9 cellular contexts compared by ENCODE assay signal in the genomic region with DNA sequence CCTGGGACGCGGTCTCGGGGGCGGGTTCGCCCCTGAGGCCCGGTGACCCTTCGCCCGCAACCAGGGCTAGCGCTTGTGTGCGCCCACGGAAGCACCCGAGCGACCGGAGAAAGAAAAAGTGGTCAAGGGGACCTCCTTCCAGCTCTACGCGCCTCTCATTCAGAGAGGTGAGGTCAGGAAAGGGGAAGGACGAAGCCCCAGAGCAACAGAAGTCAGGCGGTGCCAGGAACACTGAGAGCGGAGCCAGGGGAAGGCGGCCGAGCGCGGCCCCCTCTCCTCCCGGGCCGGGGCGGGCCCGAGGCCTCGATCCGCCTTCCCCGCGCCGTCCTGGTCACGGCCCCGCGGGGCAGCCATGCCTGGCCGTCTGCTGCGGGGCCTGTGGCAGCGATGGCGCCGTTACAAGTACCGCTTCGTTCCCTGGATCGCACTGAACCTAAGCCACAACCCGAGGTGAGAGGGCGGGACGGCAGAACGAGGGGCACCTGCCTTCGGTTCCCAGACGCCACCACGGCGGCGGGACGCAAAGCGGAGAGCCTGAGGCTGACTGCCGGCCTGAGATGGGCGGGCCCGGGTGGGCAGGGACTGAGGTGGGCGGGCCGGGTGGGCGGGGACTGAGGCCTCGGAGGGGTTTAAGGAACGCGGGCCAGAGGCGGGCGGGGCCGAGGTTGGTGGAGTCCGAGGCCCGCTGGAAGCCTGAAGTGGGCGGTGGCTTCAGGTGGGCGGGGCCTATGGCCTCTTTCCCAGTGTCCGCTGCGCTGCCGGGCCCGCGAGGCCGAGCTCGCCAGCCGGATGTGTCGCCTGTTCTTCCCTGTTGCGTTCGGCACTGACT. TPM values are rescaled to one million over a fixed set of nuclear protein-coding genes. Genes with fewer than 3 reads are reported as not detected.
A peak's percentile ranks its signal among the peaks of the same experiment; 100 is the strongest.
DNase-seq lines count a peak whose midpoint lies in the region; ATAC-seq, FAIRE-seq and TF ChIP-seq lines count a peak whose summit lies in the region.
"Had no signal": no experiment of that assay in that cellular context is flagged by ENCODE, and none has a peak within 500 bp of the region (broad histone marks: within the 10 kb centered on the region; RNA-seq: fewer than 3 reads in every experiment).

SETD9 (plus strand) TSS at position 303 of the 829 bp plus-strand sequence; CDS start at position 353, 50 bp downstream.

- intact Hi-C loops in kidney (cut with DNase I) = no loop called here

- DNase-seq in AG20443 (ENCODE audit: low spot score) (peak; percentile 99), NCI-H446 treated with DMSO at 0.1 percent for 48 hours (lab: John Stamatoyannopoulos, UW) (peak; percentile 92), cerebellum (ENCODE audit: low spot score) (peak; percentile 97), kidney (peak; percentile 100)
- DNase-seq in activated CD4-positive, alpha-beta T cell treated with anti-CD3 and anti-CD28 coated beads for 24 hours (ENCODE audit: low read depth in 2 of 2) = peak; percentile 85 to 94
- peak; percentile 74 to 80 for DNase-seq in stimulated activated CD4-positive, alpha-beta T cell treated with anti-CD3 and anti-CD28 coated beads, Interleukin-15, amount 100 ng/mL, for 1 hour (ENCODE audit: low read depth in 1 of 2, low spot score in 1 of 2)

- TF ChIP-seq POLR2A in GM19099 (IDR thresholded peaks at IDR 0.05; ENCODE audit: extremely low read depth, insufficient read length, low read depth) = peak; percentile 98

- H3K4me3 ChIP-seq in kidney (ENCODE audit: low read length in 2 of 2) = peak within 1 kb of the TSS; percentile 93 to 94
- H3K4me3 ChIP-seq: SK-N-MC had no signal

- H3K36me3 ChIP-seq in kidney (ENCODE audit: control insufficient read depth in 1 of 2, insufficient read depth in 2 of 2, low read length in 2 of 2) = no peaks in the 10 kb centered on the region

- H3K9me3 ChIP-seq in kidney (ENCODE audit: control insufficient read depth in 1 of 2, low read length in 2 of 2) = no peaks in the 10 kb centered on the region

- peak within 1 kb of the TSS; percentile 77 to 90 for H3K9ac ChIP-seq in kidney (ENCODE audit: low read length in 2 of 2)

- peak within 1 kb of the TSS; percentile 95 to 99 for H3K27ac ChIP-seq in kidney (ENCODE audit: low read depth in 2 of 2, low read length in 2 of 2)
- H3K27ac ChIP-seq: SK-N-MC had no signal

- H3K4me1 ChIP-seq in kidney (ENCODE audit: control insufficient read depth in 1 of 2, insufficient read depth in 1 of 2, low read depth in 1 of 2, low read length in 2 of 2) = peaks cover 0 to 5% of the 10 kb centered on the region in 2 donors

- peak; percentile 78 for ATAC-seq in HG03378 (IDR thresholded peaks at IDR 0.05; ENCODE audit: unreplicated experiment)

- no peak for FAIRE-seq in kidney (lab: Jason Lieb, UNC)

- no peak for TF ChIP-seq CTCF in kidney (IDR thresholded peaks at IDR 0.05; ENCODE audit: borderline replicate concordance, extremely low read depth, insufficient read depth)

RNA-seq across cellular contexts. Expression of gene SETD9, which starts in this region (rescaled TPM):
- total RNA-seq in cerebellum = 4.4 TPM
- 9.3 TPM for total RNA-seq in kidney
- polyA plus RNA-seq in kidney (ENCODE audit: insufficient read depth, low read depth, low replicate concordance) = 8.0 TPM

Comparison
In these comparisons a context has a peak if more than half of its experiments do, and no peak if none do; other contexts are left out.
1. Peak in every context shown above with its lines: DNase-seq, ATAC-seq, H3K4me3 ChIP-seq and H3K27ac ChIP-seq.